In genomic region chr6:170087946-170088348, GRCh38 we compare ENCODE assay signal across 8 cellular contexts.
DNase-seq lines count a peak whose midpoint lies in the region; ATAC-seq and TF ChIP-seq lines count a peak whose summit lies in the region.

No MANE protein-coding gene starts in this region.

- H3K27ac Mint-ChIP-seq in T-helper 1 cell treated with Interleukin-12 subunit alpha and Interleukin-12 subunit beta and Interleukin-4 antibody, amounts not matched to agents 30 μg/mL and 1 μg/mL, for 36 hours: peak overlapping the region; percentile 96
- peak overlapping the region; percentile 89 for H3K27ac Mint-ChIP-seq in central memory CD8-positive, alpha-beta T cell (ENCODE audit: low read depth)

- peak overlapping the region; percentile 90 for H3K4me3 Mint-ChIP-seq in T-helper 1 cell treated with Interleukin-12 subunit alpha and Interleukin-12 subunit beta and Interleukin-4 antibody, amounts not matched to agents 30 μg/mL and 1 μg/mL, for 36 hours
- H3K4me3 Mint-ChIP-seq in central memory CD8-positive, alpha-beta T cell: peak overlapping the region; percentile 78

- H3K27me3 Mint-ChIP-seq in T-helper 1 cell treated with Interleukin-12 subunit alpha and Interleukin-12 subunit beta and Interleukin-4 antibody, amounts not matched to agents 30 μg/mL and 1 μg/mL, for 36 hours (ENCODE audit: low read depth): no peaks in the 10 kb centered on the region
- no peaks in the 10 kb centered on the region for H3K27me3 Mint-ChIP-seq in central memory CD8-positive, alpha-beta T cell

- no peaks in the 10 kb centered on the region for H3K9me3 Mint-ChIP-seq in T-helper 1 cell treated with Interleukin-12 subunit alpha and Interleukin-12 subunit beta and Interleukin-4 antibody, amounts not matched to agents 30 μg/mL and 1 μg/mL, for 36 hours
- no peaks in the 10 kb centered on the region for H3K9me3 Mint-ChIP-seq in central memory CD8-positive, alpha-beta T cell

- in situ Hi-C loops in GM13976 (cut with MboI; ENCODE audit: low sequenced_read_pairs, unreplicated experiment): no loop called here

- H3K36me3 Mint-ChIP-seq in T-helper 1 cell treated with Interleukin-12 subunit alpha and Interleukin-12 subunit beta and Interleukin-4 antibody, amounts not matched to agents 30 μg/mL and 1 μg/mL, for 36 hours (ENCODE audit: low read depth): no peaks in the 10 kb centered on the region
- H3K36me3 Mint-ChIP-seq in central memory CD8-positive, alpha-beta T cell (ENCODE audit: insufficient read depth): peaks cover 16% of the 10 kb centered on the region

- ATAC-seq in HG02798 (IDR thresholded peaks at IDR 0.05; ENCODE audit: poor library complexity, unreplicated experiment) (peak; percentile 55), HG03039 (IDR thresholded peaks at IDR 0.05; ENCODE audit: unreplicated experiment) (no peak)
- peak; percentile 79 for ATAC-seq in central memory CD8-positive, alpha-beta T cell (replicated peaks; ENCODE audit: extremely low read depth, poor library complexity, severe bottlenecking)

- no peak for TF ChIP-seq CTCF in GM13976 (IDR thresholded peaks at IDR 0.05; ENCODE audit: borderline replicate concordance, control extremely low read depth, extremely low read depth, insufficient read depth, missing control alignments)

- peaks cover 36% of the 10 kb centered on the region for H3K4me1 Mint-ChIP-seq in T-helper 1 cell treated with Interleukin-12 subunit alpha and Interleukin-12 subunit beta and Interleukin-4 antibody, amounts not matched to agents 30 μg/mL and 1 μg/mL, for 36 hours (ENCODE audit: low read depth)
- H3K4me1 Mint-ChIP-seq in central memory CD8-positive, alpha-beta T cell: peaks cover 47% of the 10 kb centered on the region

- DNase-seq in GM13976 (ENCODE audit: low spot score) (peak; percentile 87), SK-N-DZ (ENCODE audit: low spot score) (no peak), COLO829 (ENCODE audit: low spot score) (no peak)
- DNase-seq in central memory CD8-positive, alpha-beta T cell (ENCODE audit: low spot score in 2 of 2): peak in 1 of 2 donors; percentile 41
- DNase-seq in stimulated activated CD4-positive, alpha-beta T cell treated with anti-CD3 and anti-CD28 coated beads, Interleukin-12 subunit alpha, Interleukin-12 subunit beta, amount 100 ng/mL, for 48 hours (ENCODE audit: low read depth in 2 of 3, low spot score in 1 of 3): peak; percentile 5 to 42 (median 34)

Comparison
In these comparisons a context has a peak if more than half of its experiments do, and no peak if none do; other contexts are left out.
1. DNase-seq: peak in GM13976 (single experiment) and stimulated activated CD4-positive, alpha-beta T cell treated with anti-CD3 and anti-CD28 coated beads, Interleukin-12 subunit alpha, Interleukin-12 subunit beta, amount 100 ng/mL, for 48 hours (3 of 3); none in SK-N-DZ (single experiment) and COLO829 (single experiment).